ENCODE assay signal across 8 cellular contexts in genomic region chr12:27524489-27524835, GRCh38. TPM values are rescaled to one million over a fixed set of nuclear protein-coding genes. Genes with fewer than 3 reads are reported as not detected.
DNase-seq lines count a peak whose midpoint lies in the region; ATAC-seq and TF ChIP-seq lines count a peak whose summit lies in the region.

No MANE protein-coding gene starts in this region.

- no peak for TF ChIP-seq POLR2A in esophagus squamous epithelium (IDR thresholded peaks at IDR 0.05)
- no peak for TF ChIP-seq POLR2A in gastrocnemius medialis (IDR thresholded peaks at IDR 0.05)

- H3K9me3 ChIP-seq in PC-3 (ENCODE audit: low read length): no peaks in the 10 kb centered on the region
- no peaks in the 10 kb centered on the region for H3K9me3 ChIP-seq in esophagus squamous epithelium
- no peaks in the 10 kb centered on the region for H3K9me3 ChIP-seq in gastrocnemius medialis

- POLR2A ChIA-PET in PC-3 (lab: Charles Lee; ENCODE audit: unreplicated experiment): interaction anchor here (0.7 to 1.7 kb wide), 9 partner anchors 15 to 194 kb away, joined by 3 to 11 read pairs (median 3); no protein-coding TSS in a partner anchor

- H3K36me3 ChIP-seq in PC-3 (ENCODE audit: low read depth, low read length) (no peaks in the 10 kb centered on the region), esophagus squamous epithelium (no peaks in the 10 kb centered on the region), gastrocnemius medialis (no peaks in the 10 kb centered on the region)

- H3K27me3 ChIP-seq in PC-3 (ENCODE audit: low read length) (no peaks in the 10 kb centered on the region), esophagus squamous epithelium (no peaks in the 10 kb centered on the region), gastrocnemius medialis (no peaks in the 10 kb centered on the region)

- H2AFZ ChIP-seq in PC-3 (ENCODE audit: low read length): peak overlapping the region; percentile 87

- 0 to 1% methylated on average over 7 of the region's 8 CpGs for WGBS in esophagus squamous epithelium, 2 donors

- intact Hi-C loops in PC-3 (cut with micrococcal nuclease) (loop anchor here (1.0 to 10.0 kb wide), 8 partner anchors 42 to 180 kb away; no protein-coding TSS in a partner anchor), esophagus squamous epithelium (cut with DNase I) (no loop called here), gastrocnemius medialis (cut with DNase I; ENCODE audit: low total_unique reads) (loop anchor here (2.0 to 10.0 kb wide), 6 partner anchors 24 to 590 kb away; partner anchors contain the start of genes FGFR1OP2, INTS13 and TM7SF3)

- H3K79me2 ChIP-seq in PC-3 (ENCODE audit: low read length): peaks cover 52% of the 10 kb centered on the region

- no peak; the same call in 1 of the 2 replicates for TF ChIP-seq CTCF in PC-3 (conservative IDR thresholded peaks at IDR 0.05; ENCODE audit: low read depth, low read length)
- no peak for TF ChIP-seq CTCF in esophagus squamous epithelium (IDR thresholded peaks at IDR 0.05)
- peak in 1 of 5 experiments; percentile 1 for TF ChIP-seq CTCF in gastrocnemius medialis (IDR thresholded peaks at IDR 0.05 in 4 of 5, conservative IDR thresholded peaks at IDR 0.05 in 1 of 5)

- in situ Hi-C loops in gastrocnemius medialis (cut with MboI; ENCODE audit: low sequenced_read_pairs in 4 of 4): no loop called here

- H3K9me2 ChIP-seq in PC-3 (replicated peaks; ENCODE audit: low read length): no peaks in the 10 kb centered on the region

- H3F3A ChIP-seq in PC-3 (ENCODE audit: low read length, unreplicated experiment): no peaks in the 10 kb centered on the region

- peak overlapping the region; percentile 97 for H3K4me2 ChIP-seq in PC-3 (ENCODE audit: low read length)

- H4K20me1 ChIP-seq in PC-3 (ENCODE audit: low read length): peaks cover 13% of the 10 kb centered on the region; the same call in 1 of the 2 replicates

- DNase-seq in PC-3 (no peak), esophagus squamous epithelium (lab: John Stamatoyannopoulos, UW) (no peak), gastrocnemius medialis (no peak), UCSD-AML1 (lab: John Stamatoyannopoulos, UW; ENCODE audit: unreplicated experiment) (no peak), dermis blood vessel endothelial cell (no peak), iPS-NIHi7 (ENCODE audit: extremely low spot score) (no peak)

- H3K4me1 ChIP-seq in PC-3 (ENCODE audit: insufficient read depth, low read length): peaks cover 17% of the 10 kb centered on the region
- peaks cover 0 to 63% (median 14%) of the 10 kb centered on the region in 3 donors for H3K4me1 ChIP-seq in esophagus squamous epithelium
- peaks cover 12 to 16% of the 10 kb centered on the region in 2 donors for H3K4me1 ChIP-seq in gastrocnemius medialis

- BruUV-seq in PC-3 (replicated peaks; lab: Mats Ljungman, UMichigan): no TSS peak

- CTCF ChIA-PET in PC-3 (lab: Charles Lee): interaction anchor here (0.5 to 1.9 kb wide), 5 partner anchors 42 to 317 kb away, joined by 4 to 13 read pairs (median 7); no protein-coding TSS in a partner anchor

- H3K9ac ChIP-seq in PC-3 (ENCODE audit: low read length): peak overlapping the region; percentile 80

- peak; percentile 6 for ATAC-seq in GM19043 (IDR thresholded peaks at IDR 0.05; ENCODE audit: low read depth, unreplicated experiment)
- ATAC-seq in PC-3: no peak
- ATAC-seq in gastrocnemius medialis: no peak
- ATAC-seq in GM18870 (IDR thresholded peaks at IDR 0.05; ENCODE audit: unreplicated experiment): no peak

- H3K27ac ChIP-seq in PC-3 (ENCODE audit: low read length): peak overlapping the region; percentile 72
- H3K27ac ChIP-seq in esophagus squamous epithelium: peak overlapping the region; percentile 88 to 97 (median 92)
- H3K27ac ChIP-seq in gastrocnemius medialis: peak overlapping the region; percentile 83 to 90 (median 87)

- H3K4me3 ChIP-seq in PC-3 (ENCODE audit: low read length) (peak overlapping the region; percentile 80), esophagus squamous epithelium (peak overlapping the region; percentile 62 to 78 (median 70)), gastrocnemius medialis (peak overlapping the region; percentile 64 to 85 (median 74))

RNA-seq across cellular contexts. Expression of gene PPFIBP1, which starts 0.5 kb away (rescaled TPM):
- 56.9 and 57.2 TPM in 2 replicates for total RNA-seq in PC-3 (2014; rRNA removed)
- 10 to 100 TPM; 41.9 to 62.6 (median 46.7) TPM for total RNA-seq in esophagus squamous epithelium
- 10 to 100 TPM; 18.3 to 33.2 (median 27.4) TPM for total RNA-seq in gastrocnemius medialis
- total RNA-seq in dermis blood vessel endothelial cell: 354 and 576 TPM in 2 replicates
